ENCODE assay signal across 17 cellular contexts in the genomic region with DNA sequence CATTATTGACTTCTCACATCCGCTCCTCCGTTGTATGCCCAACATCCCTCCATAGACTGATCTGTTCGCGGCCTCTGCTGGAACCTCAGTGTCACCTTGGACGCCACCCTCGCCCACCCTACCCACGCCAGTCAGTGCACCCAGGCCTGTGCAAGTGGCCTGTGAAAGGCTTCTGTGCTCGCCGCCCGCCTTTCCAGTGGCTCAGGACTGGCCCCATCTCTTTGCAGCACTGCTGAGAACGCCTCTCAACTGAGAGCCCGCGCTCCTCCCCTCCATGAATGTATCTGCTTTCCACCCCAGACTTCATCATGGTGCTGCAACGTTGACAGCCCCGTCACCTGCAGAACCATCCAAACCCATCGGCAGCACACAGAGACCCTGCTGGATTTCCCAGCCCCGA.
DNase-seq lines count a peak whose midpoint lies in the region; FAIRE-seq and TF ChIP-seq lines count a peak whose summit lies in the region.
"Had no signal": no experiment of that assay in that cellular context is flagged by ENCODE, and none has a peak within 500 bp of the region (broad histone marks: within the 10 kb centered on the region; RNA-seq: fewer than 3 reads in every experiment).

No MANE protein-coding gene starts in this region.

- H3K9me3 ChIP-seq in kidney (ENCODE audit: control insufficient read depth in 1 of 2, low read length in 2 of 2): no peaks in the 10 kb centered on the region

- FAIRE-seq in kidney (lab: Jason Lieb, UNC): no peak
- FAIRE-seq: GM12892, GM18507 had no signal

- H3K9ac ChIP-seq in kidney (ENCODE audit: low read length in 2 of 2): no peak overlapping the region
- H3K9ac ChIP-seq: BLaER1 treated with 17β-estradiol and CSF1 and Interleukin-3, amounts not matched to agents 10 nM and 100 nM had no signal

- intact Hi-C loops in kidney (cut with DNase I): no loop called here
- intact Hi-C loops in posterior vena cava (cut with DNase I): loop anchor here in 1 of 2 donors (10.0 kb wide), 1 partner anchor 208 kb away; no protein-coding TSS in a partner anchor

- H3K4me3 ChIP-seq in kidney (ENCODE audit: low read length in 2 of 2): no peak overlapping the region
- H3K4me3 ChIP-seq: BLaER1 treated with 17β-estradiol and CSF1 and Interleukin-3, amounts not matched to agents 10 nM and 100 nM; GM23338 had no signal

- no peaks in the 10 kb centered on the region for H3K36me3 ChIP-seq in kidney (ENCODE audit: control insufficient read depth in 1 of 2, insufficient read depth in 2 of 2, low read length in 2 of 2)
- H3K36me3 ChIP-seq: BLaER1 treated with 17β-estradiol and CSF1 and Interleukin-3, amounts not matched to agents 10 nM and 100 nM had no signal

- no peak for TF ChIP-seq POLR2A in erythroblast (IDR thresholded peaks at IDR 0.05; ENCODE audit: low read length)

- H3K4me1 ChIP-seq in kidney (ENCODE audit: control insufficient read depth in 1 of 2, insufficient read depth in 1 of 2, low read depth in 1 of 2, low read length in 2 of 2): no peaks in the 10 kb centered on the region

- DNase-seq in kidney: peak; percentile 28
- peak; percentile 57 for DNase-seq in posterior vena cava (ENCODE audit: low spot score)
- no peak for DNase-seq in GF-D8 (lab: John Stamatoyannopoulos, UW)
- no peak for DNase-seq in erythroblast (lab: John Stamatoyannopoulos, UW)
- no peak for DNase-seq in NCI-H128 (lab: John Stamatoyannopoulos, UW; ENCODE audit: unreplicated experiment)
- DNase-seq in dedifferentiated amniotic fluid mesenchymal stem cell (ENCODE audit: extremely low spot score): no peak
- DNase-seq: Calu3; CD8-positive, alpha-beta T cell; DMS79 treated with DMSO at 0.1 percent for 48 hours; H7; HFFc6 had no signal

- H3K27ac ChIP-seq in cingulate gyrus (ENCODE audit: low read depth, low read length) (peak overlapping the region; percentile 99), kidney (ENCODE audit: low read depth in 2 of 2, low read length in 2 of 2) (no peak overlapping the region)
- H3K27ac ChIP-seq: BLaER1 treated with 17β-estradiol and CSF1 and Interleukin-3, amounts not matched to agents 10 nM and 100 nM; HL-60 had no signal

- no peak for TF ChIP-seq CTCF in kidney (IDR thresholded peaks at IDR 0.05; ENCODE audit: borderline replicate concordance, extremely low read depth, insufficient read depth)

Comparison
In these comparisons a context has a peak if more than half of its experiments do, and no peak if none do; other contexts are left out.
1. DNase-seq: peak in kidney (single experiment) and posterior vena cava (single experiment); none in GF-D8 (single experiment), erythroblast (0 of 2), NCI-H128 (single experiment) and dedifferentiated amniotic fluid mesenchymal stem cell (single experiment).